1 cellular context compared by ENCODE assay signal in genomic region chr17:63223212-63223911, GRCh38.
TF ChIP-seq lines count a peak whose summit lies in the region.

No MANE protein-coding gene starts in this region.

TF ChIP-seq in A549, 52 proteins besides CTCF, POLR2A, EP300 and RAD21 (continued from another document):
- TF ChIP-seq ATOH8 (CRISPR knock-in tag; IDR thresholded peaks at IDR 0.05; ENCODE audit: low read depth) (no peak), NFE2L2 (conservative IDR thresholded peaks at IDR 0.05; ENCODE audit: low read length) (no peak), E2F6 (IDR thresholded peaks at IDR 0.05; ENCODE audit: borderline replicate concordance, low read depth) (no peak)
